Comparison of ENCODE assay signal across 1 cellular context in the genomic region with DNA sequence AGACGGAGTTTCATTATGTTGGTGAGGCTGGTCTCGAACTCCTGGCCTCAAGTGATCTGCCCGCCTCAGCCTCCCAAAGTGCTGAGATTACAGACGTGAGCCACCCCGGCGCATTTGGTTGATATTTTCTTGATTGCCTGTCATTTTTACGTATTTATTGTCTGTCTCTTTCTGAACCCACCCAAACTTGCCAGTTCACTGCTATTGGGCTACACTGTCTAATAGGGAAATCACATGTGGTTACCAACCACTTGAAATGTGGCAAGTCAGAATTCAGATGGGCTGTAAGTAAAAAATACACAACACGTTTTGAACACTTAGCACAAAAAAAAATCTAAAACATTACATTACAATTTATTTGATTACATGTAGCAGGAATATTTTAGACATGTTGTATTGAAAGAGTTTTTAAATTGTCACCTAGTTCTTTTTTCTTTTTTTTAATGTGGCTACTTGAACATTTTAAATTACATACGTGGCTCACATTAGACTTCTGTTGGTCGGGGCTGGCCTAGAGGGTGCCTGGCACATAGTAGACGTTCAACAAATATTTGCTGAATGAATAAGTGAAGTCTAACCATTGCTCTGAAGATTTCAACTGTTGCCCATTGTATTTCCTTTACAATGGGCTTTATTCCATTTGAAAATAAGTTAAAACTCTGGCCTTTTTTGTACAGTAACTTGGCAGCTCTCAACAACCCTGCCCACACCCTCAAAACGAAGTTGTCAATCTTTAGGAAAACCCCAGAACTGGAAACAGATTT.
TF ChIP-seq lines count a peak whose summit lies in the region.

No MANE protein-coding gene starts in this region.

TF ChIP-seq in IMR-90, 13 proteins besides CTCF, POLR2A, EP300 and RAD21 (continued from another document):
- TF ChIP-seq CEBPB (IDR thresholded peaks at IDR 0.05; ENCODE audit: low read depth, low read length) = no peak
- no peak for TF ChIP-seq MAZ (IDR thresholded peaks at IDR 0.05; ENCODE audit: borderline replicate concordance, low read depth, low read length)
- TF ChIP-seq CHD1 (IDR thresholded peaks at IDR 0.05; ENCODE audit: low read depth, low read length) = no peak
- no peak for TF ChIP-seq RFX5 (IDR thresholded peaks at IDR 0.05; ENCODE audit: low read depth, low read length)
- TF ChIP-seq NFE2L2 (IDR thresholded peaks at IDR 0.05; ENCODE audit: low read depth, low read length) = no peak
- TF ChIP-seq MXI1 (IDR thresholded peaks at IDR 0.05; ENCODE audit: borderline replicate concordance, low read depth, low read length) = no peak
- TF ChIP-seq SMC3 (IDR thresholded peaks at IDR 0.05; ENCODE audit: low read depth, low read length) = no peak
- no peak for TF ChIP-seq RCOR1 (IDR thresholded peaks at IDR 0.05; ENCODE audit: insufficient replicate concordance, low read length)
- TF ChIP-seq, protein P1, sequence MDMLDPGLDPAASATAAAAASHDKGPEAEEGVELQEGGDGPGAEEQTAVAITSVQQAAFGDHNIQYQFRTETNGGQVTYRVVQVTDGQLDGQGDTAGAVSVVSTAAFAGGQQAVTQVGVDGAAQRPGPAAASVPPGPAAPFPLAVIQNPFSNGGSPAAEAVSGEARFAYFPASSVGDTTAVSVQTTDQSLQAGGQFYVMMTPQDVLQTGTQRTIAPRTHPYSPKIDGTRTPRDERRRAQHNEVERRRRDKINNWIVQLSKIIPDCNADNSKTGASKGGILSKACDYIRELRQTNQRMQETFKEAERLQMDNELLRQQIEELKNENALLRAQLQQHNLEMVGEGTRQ (IDR thresholded peaks at IDR 0.05; ENCODE audit: low read depth, low read length) = no peak
- no peak for TF ChIP-seq FOS (IDR thresholded peaks at IDR 0.05; ENCODE audit: low read depth, low read length)
- TF ChIP-seq MAFK (IDR thresholded peaks at IDR 0.05; ENCODE audit: low read depth, low read length) = no peak
